9 cellular contexts compared by ENCODE assay signal in the genomic region with DNA sequence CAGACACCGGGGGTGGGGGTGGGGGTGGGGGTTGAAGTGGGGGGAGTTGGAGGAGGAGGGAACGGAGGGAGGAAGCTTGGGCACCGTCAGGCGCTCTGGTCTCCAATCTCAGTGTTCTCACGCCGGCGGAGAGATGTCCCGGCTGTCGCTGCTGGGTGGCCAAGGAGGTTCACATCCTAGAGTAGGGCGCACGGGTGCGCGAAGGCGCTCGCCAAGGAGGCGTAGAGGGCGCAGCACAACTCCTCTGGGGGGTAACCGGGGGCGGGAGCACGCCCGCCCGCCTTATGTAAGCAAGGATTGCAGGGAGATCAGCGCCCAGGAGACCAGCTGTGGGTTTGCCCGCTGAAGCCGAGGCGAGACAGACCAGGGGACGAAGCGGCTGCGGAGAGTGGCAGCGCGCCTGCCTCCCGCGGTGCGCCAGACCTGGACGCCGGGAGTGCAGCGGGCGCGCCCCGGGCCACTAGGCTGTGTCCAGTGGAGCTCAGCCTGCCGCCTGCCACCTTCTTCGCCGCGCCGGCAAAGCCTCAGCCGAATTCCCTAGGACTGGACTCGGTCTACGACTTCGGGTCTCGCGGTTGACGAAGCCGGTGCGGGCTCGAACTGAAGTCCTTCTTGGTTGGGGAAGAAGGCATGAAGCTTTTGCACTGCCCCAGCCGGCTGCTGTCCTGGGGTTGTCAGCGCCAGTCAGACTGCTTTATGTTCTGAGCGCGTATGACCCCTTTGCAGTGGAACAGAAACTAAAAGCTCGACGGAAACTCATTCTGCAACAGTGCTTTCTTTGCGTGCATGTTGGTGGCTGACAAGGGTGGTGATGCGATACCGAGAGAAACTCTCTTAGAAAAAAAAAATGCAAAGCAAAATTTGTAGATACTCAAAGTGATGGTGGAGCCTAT.
DNase-seq lines count a peak whose midpoint lies in the region; ATAC-seq and TF ChIP-seq lines count a peak whose summit lies in the region.
"Had no signal": no experiment of that assay in that cellular context is flagged by ENCODE, and none has a peak within 500 bp of the region (broad histone marks: within the 10 kb centered on the region; RNA-seq: fewer than 3 reads in every experiment).

No MANE protein-coding gene starts in this region.

- no peaks in the 10 kb centered on the region for H3K79me2 ChIP-seq in Loucy (ENCODE audit: insufficient read depth, low read length)

- H3K4me1 ChIP-seq in Loucy (ENCODE audit: insufficient read depth, low read length, poor library complexity, severe bottlenecking) (peaks cover 16% of the 10 kb centered on the region), iPS-15b (ENCODE audit: control insufficient read depth, insufficient read depth, low read length) (peaks cover 2% of the 10 kb centered on the region)
- H3K4me1 ChIP-seq: BLaER1 treated with 17β-estradiol and CSF1 and Interleukin-3, amounts not matched to agents 10 nM and 100 nM had no signal

- H3K9ac ChIP-seq in Loucy (ENCODE audit: low read depth, low read length, poor library complexity, severe bottlenecking) (peak overlapping the region; percentile 45), iPS-15b (ENCODE audit: low read depth, low read length) (no peak overlapping the region)
- H3K9ac ChIP-seq: BLaER1 treated with 17β-estradiol and CSF1 and Interleukin-3, amounts not matched to agents 10 nM and 100 nM had no signal

- TF ChIP-seq CTCF in Loucy (conservative IDR thresholded peaks at IDR 0.05; ENCODE audit: low read length) (no peak), astrocyte of the spinal cord (IDR thresholded peaks at IDR 0.05; ENCODE audit: low read depth, low read length) (no peak), retinal pigment epithelial cell (conservative IDR thresholded peaks at IDR 0.05; ENCODE audit: low read depth, low read length) (no peak)

- no peaks in the 10 kb centered on the region for H4K20me1 ChIP-seq in Loucy (ENCODE audit: insufficient read depth, low read length, poor library complexity, severe bottlenecking)
- H4K20me1 ChIP-seq: BLaER1 treated with 17β-estradiol and CSF1 and Interleukin-3, amounts not matched to agents 10 nM and 100 nM had no signal

- H3K36me3 ChIP-seq in Loucy (ENCODE audit: insufficient read depth, low read length) (no peaks in the 10 kb centered on the region), iPS-15b (ENCODE audit: control insufficient read depth, insufficient read depth, low read length) (no peaks in the 10 kb centered on the region)
- H3K36me3 ChIP-seq: BLaER1 treated with 17β-estradiol and CSF1 and Interleukin-3, amounts not matched to agents 10 nM and 100 nM had no signal

- ATAC-seq in GM21737 (IDR thresholded peaks at IDR 0.05; ENCODE audit: unreplicated experiment), result peak; percentile 94

- peak overlapping the region; percentile 94 for H2AFZ ChIP-seq in Loucy (ENCODE audit: low read length)

- in situ Hi-C loops in astrocyte of the spinal cord (cut with HindIII; ENCODE audit: low sequenced_read_pairs), result no loop called here

- H3K4me3 ChIP-seq in Loucy (ENCODE audit: low read length, poor library complexity, severe bottlenecking) (peak overlapping the region; percentile 88), astrocyte of the spinal cord (ENCODE audit: low read depth, low read length) (peak overlapping the region; percentile 64), iPS-15b (ENCODE audit: low read depth, low read length) (peak overlapping the region; percentile 74), retinal pigment epithelial cell (ENCODE audit: low read length) (peak overlapping the region; percentile 59)
- H3K4me3 ChIP-seq: BLaER1 treated with 17β-estradiol and CSF1 and Interleukin-3, amounts not matched to agents 10 nM and 100 nM had no signal

- H3K9me2 ChIP-seq in Loucy (replicated peaks; ENCODE audit: low read depth, low read length), result no peaks in the 10 kb centered on the region

- H3K27me3 ChIP-seq in Loucy (ENCODE audit: insufficient read depth, low read length, poor library complexity, severe bottlenecking) (peaks cover 23% of the 10 kb centered on the region), iPS-15b (ENCODE audit: control insufficient read depth, insufficient read depth, low read length) (peaks cover 69% of the 10 kb centered on the region)
- H3K27me3 ChIP-seq: BLaER1 treated with 17β-estradiol and CSF1 and Interleukin-3, amounts not matched to agents 10 nM and 100 nM had no signal

- H3K9me3 ChIP-seq in Loucy (ENCODE audit: insufficient read depth, low read depth, low read length) (no peaks in the 10 kb centered on the region), iPS-15b (ENCODE audit: control insufficient read depth, insufficient read depth, low read length) (no peaks in the 10 kb centered on the region)

- DNase-seq in NCI-H2081 (lab: John Stamatoyannopoulos, UW), result peak; percentile 15 to 18
- DNase-seq in NCI-H2081 treated with DMSO at 0.1 percent for 48 hours (lab: John Stamatoyannopoulos, UW), result no peak
- peak; percentile 63 for DNase-seq in astrocyte of the spinal cord (ENCODE audit: low read depth, low spot score)
- DNase-seq in retinal pigment epithelial cell (ENCODE audit: low read depth), result no peak
- no peak for DNase-seq in SIG-M5 treated with dmso at 0.1 percent for 504 hours (lab: John Stamatoyannopoulos, UW; ENCODE audit: unreplicated experiment)

- no peaks in the 10 kb centered on the region for H3F3A ChIP-seq in Loucy (ENCODE audit: low read depth)

- H3K4me2 ChIP-seq in Loucy (ENCODE audit: low read depth, low read length, poor library complexity, severe bottlenecking), result peak overlapping the region; percentile 99
- H3K4me2 ChIP-seq: BLaER1 treated with 17β-estradiol and CSF1 and Interleukin-3, amounts not matched to agents 10 nM and 100 nM had no signal

Comparison
In these comparisons a context has a peak if more than half of its experiments do, and no peak if none do; other contexts are left out.
1. DNase-seq: peak in NCI-H2081 (2 of 2) and astrocyte of the spinal cord (single experiment); none in NCI-H2081 treated with DMSO at 0.1 percent for 48 hours (single experiment), retinal pigment epithelial cell (single experiment) and SIG-M5 treated with dmso at 0.1 percent for 504 hours (single experiment).
2. Peak in every context shown above with its lines, with median percentiles within 50 percentile points of each other: H3K4me3 ChIP-seq.